In the genomic region with DNA sequence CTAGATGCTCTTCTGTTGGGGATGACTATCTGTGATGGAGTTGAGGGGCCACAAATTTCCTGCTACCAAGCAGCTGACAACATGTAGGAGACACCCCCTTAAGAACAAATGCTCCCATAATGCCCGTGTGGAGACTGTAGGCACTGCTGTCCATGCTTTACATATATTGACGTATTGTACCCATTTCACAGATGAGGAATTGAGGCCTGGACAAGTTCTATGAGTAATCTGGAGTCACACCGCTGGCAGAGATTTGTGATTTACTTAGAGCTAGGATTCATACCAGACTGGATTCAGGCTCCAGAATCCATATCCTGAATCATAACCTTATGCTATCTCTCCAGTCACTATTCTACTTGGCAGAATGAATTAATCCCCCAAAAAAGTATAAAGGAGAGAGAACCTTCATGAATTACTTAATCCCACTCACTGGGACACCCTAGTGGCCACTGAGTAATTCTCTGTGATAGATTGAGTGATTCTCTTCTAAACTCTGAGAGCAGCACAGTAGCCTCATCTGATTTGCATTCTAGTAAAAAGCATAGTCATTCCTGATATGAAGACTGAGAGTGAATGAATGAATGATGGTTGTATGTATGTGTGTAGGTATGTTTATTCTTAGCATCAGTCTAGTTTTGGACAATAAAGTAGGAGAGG, we compare ENCODE assay signal across 21 cellular contexts.
DNase-seq lines count a peak whose midpoint lies in the region; ATAC-seq, FAIRE-seq and TF ChIP-seq lines count a peak whose summit lies in the region.
"Had no signal": no experiment of that assay in that cellular context is flagged by ENCODE, and none has a peak within 500 bp of the region (broad histone marks: within the 10 kb centered on the region; RNA-seq: fewer than 3 reads in every experiment).

No MANE protein-coding gene starts in this region.

- peaks cover 7% of the 10 kb centered on the region; the same call in 1 of the 2 replicates for H3K9me3 ChIP-seq in HepG2 (ENCODE audit: low read length)
- H3K9me3 ChIP-seq in right lobe of liver = no peaks in the 10 kb centered on the region
- H3K9me3 ChIP-seq: mucosa of descending colon, pancreas had no signal

- no peak overlapping the region for H3K4me3 Mint-ChIP-seq in WTC11
- no peak overlapping the region for H3K4me3 Mint-ChIP-seq in activated CD4-positive, alpha-beta memory T cell treated with anti-CD3 and anti-CD28 coated beads, Interleukin-2, amount 10 ng/mL, durations not matched to agents 7 days and 5 days
- H3K4me3 Mint-ChIP-seq: activated CD4-positive, alpha-beta memory T cell treated with anti-CD3 and anti-CD28 coated beads for 36 hours had no signal

- no peak for FAIRE-seq in HepG2 (lab: Jason Lieb, UNC)
- FAIRE-seq: pancreas had no signal

- DNase-seq in HepG2 (ENCODE audit: low spot score) (no peak), right lobe of liver (no peak), WTC11 (ENCODE audit: low spot score) (no peak), cortex of kidney (lab: John Stamatoyannopoulos, UW) (no peak), C1 segment of cervical spinal cord (lab: John Stamatoyannopoulos, UW) (no peak)
- DNase-seq in activated CD4-positive, alpha-beta memory T cell treated with anti-CD3 and anti-CD28 coated beads, Interleukin-2, amount 10 ng/mL, durations not matched to agents 7 days and 5 days = no peak
- DNase-seq: ACHN; activated CD4-positive, alpha-beta memory T cell treated with anti-CD3 and anti-CD28 coated beads for 36 hours; activated effector memory CD4-positive, alpha-beta T cell treated with Interleukin-2 at 50 U/mL for 16 hours; DMS153; glutamatergic neuron; IMR-90; kidney glomerular epithelial cell; mucosa of descending colon; NCI-H1436; NCI-H446 treated with DMSO at 0.1 percent for 48 hours; pancreas; T-helper 2 cell had no signal

- H3K27ac ChIP-seq in HepG2 (ENCODE audit: extremely low read length, insufficient read depth, low read length) (no peak overlapping the region), right lobe of liver (no peak overlapping the region)
- H3K27ac ChIP-seq: pancreas, tibial nerve had no signal

- CTCF ChIA-PET in HepG2 (lab: Yijun Ruan, JAX; ENCODE audit: low intra/inter-chr PET ratio, low total read pairs) = no interaction called here
- CTCF ChIA-PET in WTC11 (lab: Charles Lee) = interaction anchor here (1.7 kb wide), 1 partner anchor 252 kb away, joined by 3 read pairs; no protein-coding TSS in a partner anchor
- CTCF ChIA-PET in activated CD4-positive, alpha-beta memory T cell treated with anti-CD3 and anti-CD28 coated beads, Interleukin-2, amount 10 ng/mL, durations not matched to agents 7 days and 5 days (lab: Charles Lee) = no interaction called here

- H2AFZ ChIP-seq in HepG2 (ENCODE audit: low read length) = no peak overlapping the region

- 18% methylated on average over 3 of the region's 3 CpGs for WGBS in HepG2 (ENCODE audit: low lambda C conversion rate)
- WGBS in right lobe of liver (ENCODE audit: insufficient coverage, low coverage, low lambda C conversion rate, missing lambda C conversion rate) = 70% methylated on average over 3 of the region's 3 CpGs

- TF ChIP-seq RAD21 in HepG2 (CRISPR knock-in tag; IDR thresholded peaks at IDR 0.05) = no peak

- POLR2A ChIA-PET in HepG2 (lab: Yijun Ruan, JAX) = no interaction called here
- POLR2A ChIA-PET in WTC11 (lab: Charles Lee) = no interaction called here
- POLR2A ChIA-PET in activated CD4-positive, alpha-beta memory T cell treated with anti-CD3 and anti-CD28 coated beads, Interleukin-2, amount 10 ng/mL, durations not matched to agents 7 days and 5 days (lab: Charles Lee) = no interaction called here

- TF ChIP-seq CTCF in HepG2 (CRISPR knock-in tag; IDR thresholded peaks at IDR 0.05) (no peak), right lobe of liver (IDR thresholded peaks at IDR 0.05) (peak in 2 of 4 donors; percentile 11 to 24), WTC11 (IDR thresholded peaks at IDR 0.05) (no peak)

- H3K36me3 Mint-ChIP-seq in WTC11 = peaks cover 6% of the 10 kb centered on the region
- no peaks in the 10 kb centered on the region for H3K36me3 Mint-ChIP-seq in activated CD4-positive, alpha-beta memory T cell treated with anti-CD3 and anti-CD28 coated beads, Interleukin-2, amount 10 ng/mL, durations not matched to agents 7 days and 5 days (ENCODE audit: low read depth)
- H3K36me3 Mint-ChIP-seq: activated CD4-positive, alpha-beta memory T cell treated with anti-CD3 and anti-CD28 coated beads for 36 hours had no signal

- H3K4me2 ChIP-seq in HepG2 (ENCODE audit: low read depth, low read length) = no peak overlapping the region

- TF ChIP-seq POLR2A in HepG2 (IDR thresholded peaks at IDR 0.05; ENCODE audit: insufficient read depth in 1 of 2, low read depth in 2 of 2, low read length in 2 of 2) (no peak), right lobe of liver (IDR thresholded peaks at IDR 0.05) (no peak)

- in situ Hi-C loops in HepG2 (cut with HindIII; ENCODE audit: extremely low pct_ligation_motif_present, low pct_unique_long_range_greater_than_20kb) = no loop called here

- H3K27me3 ChIP-seq in HepG2 (ENCODE audit: control insufficient read depth in 1 of 2, insufficient read depth in 2 of 2, low read length in 2 of 2) (no peaks in the 10 kb centered on the region), right lobe of liver (no peaks in the 10 kb centered on the region)
- H3K27me3 ChIP-seq: pancreas, tibial nerve had no signal

- no peaks in the 10 kb centered on the region for H4K20me1 ChIP-seq in HepG2 (ENCODE audit: insufficient read depth, low read length)

- H3K4me1 Mint-ChIP-seq in WTC11 = no peaks in the 10 kb centered on the region
- no peaks in the 10 kb centered on the region for H3K4me1 Mint-ChIP-seq in activated CD4-positive, alpha-beta memory T cell treated with anti-CD3 and anti-CD28 coated beads, Interleukin-2, amount 10 ng/mL, durations not matched to agents 7 days and 5 days

- H3K27me3 Mint-ChIP-seq in WTC11 (ENCODE audit: low read depth) = no peaks in the 10 kb centered on the region; the same call in 1 of the 2 replicates
- H3K27me3 Mint-ChIP-seq in activated CD4-positive, alpha-beta memory T cell treated with anti-CD3 and anti-CD28 coated beads, Interleukin-2, amount 10 ng/mL, durations not matched to agents 7 days and 5 days = no peaks in the 10 kb centered on the region
- H3K27me3 Mint-ChIP-seq: activated CD4-positive, alpha-beta memory T cell treated with anti-CD3 and anti-CD28 coated beads for 36 hours had no signal

- no peak overlapping the region for H3K4me3 ChIP-seq in HepG2 (replicated peaks in 1 of 3; ENCODE audit: insufficient read depth in 1 of 3, low read depth in 2 of 3, low read length in 3 of 3)
- no peak overlapping the region for H3K4me3 ChIP-seq in right lobe of liver
- H3K4me3 ChIP-seq: mucosa of descending colon, pancreas, tibial nerve had no signal

- no peaks in the 10 kb centered on the region for H3K79me2 ChIP-seq in HepG2 (ENCODE audit: insufficient read depth, low read length)

- H3K27ac Mint-ChIP-seq in WTC11 = no peak overlapping the region
- H3K27ac Mint-ChIP-seq in activated CD4-positive, alpha-beta memory T cell treated with anti-CD3 and anti-CD28 coated beads, Interleukin-2, amount 10 ng/mL, durations not matched to agents 7 days and 5 days = no peak overlapping the region
- H3K27ac Mint-ChIP-seq: activated CD4-positive, alpha-beta memory T cell treated with anti-CD3 and anti-CD28 coated beads for 36 hours had no signal

- BruUV-seq in HepG2 (replicated peaks; lab: Mats Ljungman, UMichigan) = no TSS peak

- TF ChIP-seq EP300 in HepG2 (IDR thresholded peaks at IDR 0.05; ENCODE audit: low read depth in 2 of 2, low read length in 2 of 2) = no peak
- no peak for TF ChIP-seq EP300 in HepG2 (CRISPR knock-in tag; IDR thresholded peaks at IDR 0.05; ENCODE audit: borderline replicate concordance)

- no peak overlapping the region for H3K9ac ChIP-seq in HepG2 (ENCODE audit: insufficient read depth, low read depth, low read length)

- ATAC-seq in HepG2 = peak; percentile 50; the same call in 2 of the 3 replicates
- no peak for ATAC-seq in right lobe of liver
- peak; percentile 62 for ATAC-seq in HG03060 (IDR thresholded peaks at IDR 0.05; ENCODE audit: low read depth, unreplicated experiment)
- peak; percentile 65 for ATAC-seq in WTC11
- ATAC-seq in GM21367 (IDR thresholded peaks at IDR 0.05; ENCODE audit: unreplicated experiment) = no peak
- ATAC-seq: mucosa of descending colon, pancreas had no signal

- peaks cover 13% of the 10 kb centered on the region for H3K9me3 Mint-ChIP-seq in WTC11
- H3K9me3 Mint-ChIP-seq in activated CD4-positive, alpha-beta memory T cell treated with anti-CD3 and anti-CD28 coated beads, Interleukin-2, amount 10 ng/mL, durations not matched to agents 7 days and 5 days = peaks cover 6% of the 10 kb centered on the region

- no peaks in the 10 kb centered on the region for H3K36me3 ChIP-seq in HepG2 (replicated peaks in 1 of 2; ENCODE audit: control insufficient read depth in 1 of 2, insufficient read depth in 2 of 2, low read length in 2 of 2)
- H3K36me3 ChIP-seq in right lobe of liver = no peaks in the 10 kb centered on the region
- H3K36me3 ChIP-seq: pancreas, tibial nerve had no signal

- intact Hi-C loops in HepG2 (cut with micrococcal nuclease; ENCODE audit: unreplicated experiment) (loop anchor here (5.0 kb wide), 1 partner anchor 332 kb away; no protein-coding TSS in a partner anchor), right lobe of liver (cut with DNase I) (no loop called here)

- H3K4me1 ChIP-seq in HepG2 (ENCODE audit: insufficient read depth, low read length) (peaks cover 6% of the 10 kb centered on the region), right lobe of liver (peaks cover 0 to 6% (median 0%) of the 10 kb centered on the region in 4 donors)
- H3K4me1 ChIP-seq: tibial nerve had no signal

TF ChIP-seq in WTC11, 78 proteins besides CTCF, POLR2A, EP300 and RAD21:
- TF ChIP-seq, protein P1, sequence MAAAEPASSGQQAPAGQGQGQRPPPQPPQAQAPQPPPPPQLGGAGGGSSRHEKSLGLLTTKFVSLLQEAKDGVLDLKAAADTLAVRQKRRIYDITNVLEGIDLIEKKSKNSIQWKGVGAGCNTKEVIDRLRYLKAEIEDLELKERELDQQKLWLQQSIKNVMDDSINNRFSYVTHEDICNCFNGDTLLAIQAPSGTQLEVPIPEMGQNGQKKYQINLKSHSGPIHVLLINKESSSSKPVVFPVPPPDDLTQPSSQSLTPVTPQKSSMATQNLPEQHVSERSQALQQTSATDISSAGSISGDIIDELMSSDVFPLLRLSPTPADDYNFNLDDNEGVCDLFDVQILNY (CRISPR knock-in tag; IDR thresholded peaks at IDR 0.05) = no peak
- TF ChIP-seq HMGA2 (CRISPR knock-in tag; IDR thresholded peaks at IDR 0.05) (no peak), MYBL2 (CRISPR knock-in tag; IDR thresholded peaks at IDR 0.05) (no peak), GTF2I (CRISPR knock-in tag; conservative IDR thresholded peaks at IDR 0.05) (0 out of 2 replicates have a peak, but pooled peaks have one; percentile 24), ZNF219 (CRISPR knock-in tag; IDR thresholded peaks at IDR 0.05; ENCODE audit: borderline replicate concordance) (no peak)
TF ChIP-seq in WTC11: peak in this region for 1.

Comparison
In these comparisons a context has a peak if more than half of its experiments do, and no peak if none do; other contexts are left out.
1. ATAC-seq: peak in HepG2 (single experiment), HG03060 (single experiment) and WTC11 (single experiment); none in right lobe of liver (0 of 4) and GM21367 (single experiment).